ENCODE assay signal across 13 cellular contexts in genomic region chr15:42345502-42345901, GRCh38. TPM values are rescaled to one million over a fixed set of nuclear protein-coding genes. Genes with fewer than 3 reads are reported as not detected.
DNase-seq lines count a peak whose midpoint lies in the region; ATAC-seq and TF ChIP-seq lines count a peak whose summit lies in the region.
"Had no signal": no experiment of that assay in that cellular context is flagged by ENCODE, and none has a peak within 500 bp of the region (broad histone marks: within the 10 kb centered on the region; RNA-seq: fewer than 3 reads in every experiment).

No MANE protein-coding gene starts in this region.

- no peaks in the 10 kb centered on the region for H4K20me1 ChIP-seq in BLaER1
- no peaks in the 10 kb centered on the region for H4K20me1 ChIP-seq in PC-3 (ENCODE audit: low read length)
- H4K20me1 ChIP-seq: BLaER1 treated with 17β-estradiol and CSF1 and Interleukin-3, amounts not matched to agents 10 nM and 100 nM had no signal

- H3K79me1 ChIP-seq in mesenchymal stem cell (replicated peaks; ENCODE audit: low read length, poor library complexity, severe bottlenecking), result no peaks in the 10 kb centered on the region

- peaks cover 68% of the 10 kb centered on the region for H3K36me3 ChIP-seq in BLaER1
- H3K36me3 ChIP-seq in PC-3 (ENCODE audit: low read depth, low read length), result no peaks in the 10 kb centered on the region
- peaks cover 4 to 44% of the 10 kb centered on the region in 2 experiments for H3K36me3 ChIP-seq in mesenchymal stem cell (ENCODE audit: control insufficient read depth in 1 of 2, insufficient read depth in 2 of 2, low read depth in 1 of 2, low read length in 2 of 2)
- no peaks in the 10 kb centered on the region for H3K36me3 ChIP-seq in skeletal muscle satellite cell (ENCODE audit: insufficient read depth, low read length)
- H3K36me3 ChIP-seq in gastroesophageal sphincter, result peaks cover 0 to 89% of the 10 kb centered on the region in 2 donors

- H3K4me2 ChIP-seq in BLaER1, result 0 out of 2 replicates have a peak overlapping the region, but pooled peaks have one; percentile 2
- H3K4me2 ChIP-seq in PC-3 (ENCODE audit: low read length), result 0 out of 2 replicates have a peak overlapping the region, but pooled peaks have one; percentile 5
- no peak overlapping the region for H3K4me2 ChIP-seq in mesenchymal stem cell (ENCODE audit: low read length, poor library complexity, severe bottlenecking)
- no peak overlapping the region for H3K4me2 ChIP-seq in skeletal muscle satellite cell (ENCODE audit: low read length)

- H3K18ac ChIP-seq in mesenchymal stem cell (ENCODE audit: low read depth in 1 of 2, low read length in 2 of 2), result no peak overlapping the region

- H3K14ac ChIP-seq in mesenchymal stem cell (ENCODE audit: low read length in 2 of 2), result no peak overlapping the region

- H3K4ac ChIP-seq in mesenchymal stem cell (ENCODE audit: low read depth in 1 of 2, low read length in 2 of 2), result no peak overlapping the region

- intact Hi-C loops in PC-3 (cut with micrococcal nuclease), result no loop called here

- POLR2A ChIA-PET in PC-3 (lab: Charles Lee; ENCODE audit: unreplicated experiment), result no interaction called here

- H2BK12ac ChIP-seq in mesenchymal stem cell (ENCODE audit: low read length in 2 of 2), result no peak overlapping the region

- H3F3A ChIP-seq in PC-3 (ENCODE audit: low read length, unreplicated experiment), result peaks cover 3% of the 10 kb centered on the region

- ATAC-seq in PC-3 (no peak), gastroesophageal sphincter (no peak), GM21526 (IDR thresholded peaks at IDR 0.05; ENCODE audit: low FRiP score, unreplicated experiment) (no peak)

- CTCF ChIA-PET in PC-3 (lab: Charles Lee), result no interaction called here

- no peaks in the 10 kb centered on the region for H3K9me3 ChIP-seq in BLaER1
- no peaks in the 10 kb centered on the region for H3K9me3 ChIP-seq in PC-3 (ENCODE audit: low read length)
- H3K9me3 ChIP-seq in mesenchymal stem cell (ENCODE audit: control insufficient read depth, low read length), result no peaks in the 10 kb centered on the region
- H3K9me3 ChIP-seq in skeletal muscle satellite cell (replicated peaks; ENCODE audit: low read length), result no peaks in the 10 kb centered on the region
- no peaks in the 10 kb centered on the region for H3K9me3 ChIP-seq in gastroesophageal sphincter
- H3K9me3 ChIP-seq: BLaER1 treated with 17β-estradiol and CSF1 and Interleukin-3, amounts not matched to agents 10 nM and 100 nM had no signal

- TF ChIP-seq POLR2A in gastroesophageal sphincter (IDR thresholded peaks at IDR 0.05), result no peak

- BruUV-seq in PC-3 (replicated peaks; lab: Mats Ljungman, UMichigan), result no TSS peak

- TF ChIP-seq EP300 in gastroesophageal sphincter (IDR thresholded peaks at IDR 0.05), result no peak

- H2AK5ac ChIP-seq in mesenchymal stem cell (ENCODE audit: low read length, severe bottlenecking), result no peak overlapping the region

- H3K9ac ChIP-seq in BLaER1, result no peak overlapping the region
- H3K9ac ChIP-seq in PC-3 (ENCODE audit: low read length), result no peak overlapping the region
- H3K9ac ChIP-seq in mesenchymal stem cell (ENCODE audit: low read length), result peak overlapping the region; percentile 42
- peak overlapping the region; percentile 34 for H3K9ac ChIP-seq in skeletal muscle satellite cell (ENCODE audit: low read depth, low read length)
- H3K9ac ChIP-seq: BLaER1 treated with 17β-estradiol and CSF1 and Interleukin-3, amounts not matched to agents 10 nM and 100 nM had no signal

- H3K4me3 ChIP-seq in BLaER1 (no peak overlapping the region), PC-3 (ENCODE audit: low read length) (no peak overlapping the region), mesenchymal stem cell (ENCODE audit: insufficient read depth in 1 of 2, low read depth in 1 of 2, low read length in 2 of 2) (no peak overlapping the region), skeletal muscle satellite cell (ENCODE audit: low read length) (no peak overlapping the region), gastroesophageal sphincter (no peak overlapping the region)
- H3K4me3 ChIP-seq: BLaER1 treated with 17β-estradiol and CSF1 and Interleukin-3, amounts not matched to agents 10 nM and 100 nM had no signal

- H2AFZ ChIP-seq in PC-3 (ENCODE audit: low read length) (no peak overlapping the region), mesenchymal stem cell (ENCODE audit: low read depth, low read length) (no peak overlapping the region)

- no peak overlapping the region for H3K23ac ChIP-seq in mesenchymal stem cell (ENCODE audit: low read length in 2 of 2)

- H3K9me2 ChIP-seq in PC-3 (replicated peaks; ENCODE audit: low read length), result no peaks in the 10 kb centered on the region

- DNase-seq in PC-3 (no peak), mesenchymal stem cell (no peak)
- DNase-seq in stimulated activated CD8-positive, alpha-beta memory T cell treated with anti-CD3 and anti-CD28 coated beads, Interleukin-4, amount 100 ng/mL, for 48 hours, result no peak
- DNase-seq: Calu3; CD4-positive, alpha-beta T cell; DMS 273 treated with DMSO at 0.1 percent for 48 hours; GOT3; H9 had no signal

- H2BK15ac ChIP-seq in mesenchymal stem cell (ENCODE audit: low read depth, poor library complexity, severe bottlenecking), result no peak overlapping the region

- 100% methylated on average over 1 of the region's 3 CpGs for WGBS in mesenchymal stem cell
- 95 to 97% methylated on average over 2 to 3 of the region's 3 CpGs for WGBS in gastroesophageal sphincter (ENCODE audit: low coverage in 1 of 2), 2 donors

- TF ChIP-seq CTCF in PC-3 (conservative IDR thresholded peaks at IDR 0.05; ENCODE audit: low read depth, low read length), result no peak
- no peak for TF ChIP-seq CTCF in gastroesophageal sphincter (IDR thresholded peaks at IDR 0.05)

- H3K79me2 ChIP-seq in PC-3 (ENCODE audit: low read length), result no peaks in the 10 kb centered on the region

- H3K27ac ChIP-seq in BLaER1, result no peak overlapping the region
- H3K27ac ChIP-seq in PC-3 (ENCODE audit: low read length), result no peak overlapping the region
- no peak overlapping the region for H3K27ac ChIP-seq in mesenchymal stem cell (ENCODE audit: low read length, poor library complexity, severe bottlenecking)
- peak overlapping the region in 1 of 4 donors; percentile 44 for H3K27ac ChIP-seq in gastroesophageal sphincter
- H3K27ac ChIP-seq: BLaER1 treated with 17β-estradiol and CSF1 and Interleukin-3, amounts not matched to agents 10 nM and 100 nM had no signal

- no peak overlapping the region for H2BK5ac ChIP-seq in mesenchymal stem cell (ENCODE audit: low read depth, low read length, poor library complexity, severe bottlenecking)

- H3K27me3 ChIP-seq in BLaER1 (no peaks in the 10 kb centered on the region), PC-3 (ENCODE audit: low read length) (no peaks in the 10 kb centered on the region), mesenchymal stem cell (ENCODE audit: control insufficient read depth in 1 of 2, insufficient read depth in 1 of 2, low read length in 2 of 2) (no peaks in the 10 kb centered on the region), skeletal muscle satellite cell (ENCODE audit: control insufficient read depth, insufficient read depth, low read length) (no peaks in the 10 kb centered on the region), gastroesophageal sphincter (no peaks in the 10 kb centered on the region)
- H3K27me3 ChIP-seq: BLaER1 treated with 17β-estradiol and CSF1 and Interleukin-3, amounts not matched to agents 10 nM and 100 nM had no signal

- no peak overlapping the region for H2BK120ac ChIP-seq in mesenchymal stem cell (ENCODE audit: low read depth, low read length)

- no peak overlapping the region for H4K8ac ChIP-seq in mesenchymal stem cell (ENCODE audit: low read length)

- H4K91ac ChIP-seq in mesenchymal stem cell (ENCODE audit: low read length), result no peak overlapping the region

- H3K4me1 ChIP-seq in BLaER1 (0 out of 2 replicates have a peak, but pooled peaks cover 5% of the 10 kb centered on the region), PC-3 (ENCODE audit: insufficient read depth, low read length) (peaks cover 24% of the 10 kb centered on the region), mesenchymal stem cell (ENCODE audit: control insufficient read depth, insufficient read depth, low read depth, low read length) (no peaks in the 10 kb centered on the region), skeletal muscle satellite cell (ENCODE audit: control insufficient read depth, insufficient read depth, low read length) (peaks cover 45% of the 10 kb centered on the region), gastroesophageal sphincter (no peaks in the 10 kb centered on the region)

RNA-seq across cellular contexts. Expression of gene CAPN3, which starts 13.8 kb away (rescaled TPM):
- total RNA-seq in PC-3 (2014; rRNA removed), result 0.40 TPM in 1 of 2 replicates, not detected in the other
- 0.32 TPM for polyA plus RNA-seq in mesenchymal stem cell (2013, experiment 1 of 2)
- polyA plus RNA-seq in mesenchymal stem cell (2013, experiment 2 of 2), result 0.34 TPM
- 0.66 and 0.76 TPM in 2 replicates for total RNA-seq in skeletal muscle satellite cell (2012; rRNA removed)
- 10 to 100 TPM in 1 of 4 donors, 1 to 10 TPM in 2, under 1 TPM in 1; 0.79 to 16.2 (median 3.9) TPM for total RNA-seq in gastroesophageal sphincter

Comparison
In these comparisons a context has a peak if more than half of its experiments do, and no peak if none do; other contexts are left out.
1. H3K4me2 ChIP-seq: peak in BLaER1 (single experiment) and PC-3 (single experiment); none in mesenchymal stem cell (single experiment) and skeletal muscle satellite cell (single experiment).
2. H3K9ac ChIP-seq: peak in mesenchymal stem cell (single experiment) and skeletal muscle satellite cell (single experiment); none in BLaER1 (single experiment) and PC-3 (single experiment).